Comparison of ENCODE assay signal across 27 cellular contexts in genomic region chr2:30778611-30779010, GRCh38. TPM values are rescaled to one million over a fixed set of nuclear protein-coding genes. Genes with fewer than 3 reads are reported as not detected.
DNase-seq lines count a peak whose midpoint lies in the region; ATAC-seq and TF ChIP-seq lines count a peak whose summit lies in the region.
"Had no signal": no experiment of that assay in that cellular context is flagged by ENCODE, and none has a peak within 500 bp of the region (broad histone marks: within the 10 kb centered on the region; RNA-seq: fewer than 3 reads in every experiment).

No MANE protein-coding gene starts in this region.

- H4K91ac ChIP-seq in neuronal stem cell (ENCODE audit: low read depth, low read length, poor library complexity) = no peak overlapping the region

- no peak for TF ChIP-seq EP300 in esophagus muscularis mucosa (IDR thresholded peaks at IDR 0.05)

- H3K9me3 ChIP-seq in esophagus muscularis mucosa (no peaks in the 10 kb centered on the region), neuronal stem cell (replicated peaks in 1 of 2; ENCODE audit: control insufficient read depth in 2 of 2, insufficient read depth in 1 of 2, low read depth in 1 of 2, low read length in 2 of 2) (no peaks in the 10 kb centered on the region)
- H3K9me3 ChIP-seq: A549, SJSA1 had no signal

- CTCF ChIA-PET in activated CD8-positive, alpha-beta memory T cell treated with anti-CD3 and anti-CD28 coated beads, Interleukin-2, amount 10 ng/mL, durations not matched to agents 7 days and 5 days (lab: Charles Lee) = no interaction called here

- H3K4me3 ChIP-seq in esophagus muscularis mucosa (no peak overlapping the region), neuronal stem cell (ENCODE audit: low read length in 2 of 2) (no peak overlapping the region)
- H3K4me3 ChIP-seq: A549, GM12878, SJSA1 had no signal

- no peaks in the 10 kb centered on the region for H3K9me3 Mint-ChIP-seq in activated CD8-positive, alpha-beta memory T cell treated with anti-CD3 and anti-CD28 coated beads, Interleukin-2, amount 10 ng/mL, durations not matched to agents 7 days and 5 days (ENCODE audit: low read depth)
- no peaks in the 10 kb centered on the region for H3K9me3 Mint-ChIP-seq in type B pancreatic cell
- H3K9me3 Mint-ChIP-seq: CD8-positive, alpha-beta memory T cell had no signal

- no peak overlapping the region for H3K14ac ChIP-seq in neuronal stem cell (ENCODE audit: low read length)

- no peak overlapping the region for H3K23ac ChIP-seq in neuronal stem cell (ENCODE audit: low read depth, low read length, poor library complexity)

- peaks cover 27% of the 10 kb centered on the region for H3K27me3 Mint-ChIP-seq in activated CD8-positive, alpha-beta memory T cell treated with anti-CD3 and anti-CD28 coated beads, Interleukin-2, amount 10 ng/mL, durations not matched to agents 7 days and 5 days
- H3K27me3 Mint-ChIP-seq in type B pancreatic cell = peaks cover 21% of the 10 kb centered on the region

- H3K4me1 ChIP-seq in esophagus muscularis mucosa (no peaks in the 10 kb centered on the region), neuronal stem cell (ENCODE audit: control insufficient read depth in 2 of 2, insufficient read depth in 1 of 2, low read depth in 1 of 2, low read length in 2 of 2) (no peaks in the 10 kb centered on the region)
- H3K4me1 ChIP-seq: A549, SJSA1 had no signal

- no peak overlapping the region for H2AK5ac ChIP-seq in neuronal stem cell (ENCODE audit: low read depth, low read length)

- TF ChIP-seq CTCF in esophagus muscularis mucosa (IDR thresholded peaks at IDR 0.05) (no peak), type B pancreatic cell (conservative IDR thresholded peaks at IDR 0.05) (no peak)

- H3K36me3 ChIP-seq in esophagus muscularis mucosa (no peaks in the 10 kb centered on the region), neuronal stem cell (replicated peaks in 1 of 2; ENCODE audit: control insufficient read depth in 2 of 2, insufficient read depth in 2 of 2, low read length in 2 of 2) (no peaks in the 10 kb centered on the region)
- H3K36me3 ChIP-seq: SJSA1 had no signal

- H2AFZ ChIP-seq in neuronal stem cell (ENCODE audit: low read length) = no peak overlapping the region

- H3K9ac ChIP-seq in neuronal stem cell (ENCODE audit: low read depth, low read length, poor library complexity) = no peak overlapping the region

- no peak for ATAC-seq in activated CD8-positive, alpha-beta memory T cell treated with anti-CD3 and anti-CD28 coated beads, Interleukin-2, amount 10 ng/mL, durations not matched to agents 7 days and 5 days
- no peak for ATAC-seq in HG02571 (IDR thresholded peaks at IDR 0.05; ENCODE audit: unreplicated experiment)
- ATAC-seq: GM12878 had no signal

- H2BK12ac ChIP-seq in neuronal stem cell (ENCODE audit: low read length) = no peak overlapping the region

- H3K4me1 Mint-ChIP-seq in activated CD8-positive, alpha-beta memory T cell treated with anti-CD3 and anti-CD28 coated beads, Interleukin-2, amount 10 ng/mL, durations not matched to agents 7 days and 5 days = no peaks in the 10 kb centered on the region
- H3K4me1 Mint-ChIP-seq in type B pancreatic cell (ENCODE audit: unreplicated experiment) = no peaks in the 10 kb centered on the region

- no peaks in the 10 kb centered on the region for H3K36me3 Mint-ChIP-seq in activated CD8-positive, alpha-beta memory T cell treated with anti-CD3 and anti-CD28 coated beads, Interleukin-2, amount 10 ng/mL, durations not matched to agents 7 days and 5 days
- H3K36me3 Mint-ChIP-seq in type B pancreatic cell = no peaks in the 10 kb centered on the region
- H3K36me3 Mint-ChIP-seq: CD8-positive, alpha-beta memory T cell had no signal

- no peak overlapping the region for H3K4me3 Mint-ChIP-seq in activated CD8-positive, alpha-beta memory T cell treated with anti-CD3 and anti-CD28 coated beads, Interleukin-2, amount 10 ng/mL, durations not matched to agents 7 days and 5 days
- H3K4me3 Mint-ChIP-seq in type B pancreatic cell = no peak overlapping the region
- H3K4me3 Mint-ChIP-seq: CD8-positive, alpha-beta memory T cell had no signal

- no peak for TF ChIP-seq POLR2A in esophagus muscularis mucosa (IDR thresholded peaks at IDR 0.05; ENCODE audit: low read depth)

- no peak overlapping the region for H2BK120ac ChIP-seq in neuronal stem cell (ENCODE audit: low read depth, low read length)

- H4K8ac ChIP-seq in neuronal stem cell (ENCODE audit: low read depth, low read length) = no peak overlapping the region

- no peak overlapping the region for H3K27ac Mint-ChIP-seq in activated CD8-positive, alpha-beta memory T cell treated with anti-CD3 and anti-CD28 coated beads, Interleukin-2, amount 10 ng/mL, durations not matched to agents 7 days and 5 days
- no peak overlapping the region for H3K27ac Mint-ChIP-seq in type B pancreatic cell
- H3K27ac Mint-ChIP-seq: CD8-positive, alpha-beta memory T cell had no signal

- H3K18ac ChIP-seq in neuronal stem cell (ENCODE audit: low read length) = no peak overlapping the region

- intact Hi-C loops in esophagus muscularis mucosa (cut with DNase I) = no loop called here

- whole genome bisulfite sequencing in esophagus muscularis mucosa = 92% methylated on average over 11 of the region's 11 CpGs
- no CpG with 5 or more reads among the region's 11 CpGs for WGBS in neuronal stem cell (ENCODE audit: extremely low coverage in 2 of 2, insufficient read length in 2 of 2, insufficient replicate concordance in 1 of 2), 2 donors

- H3K27me3 ChIP-seq in esophagus muscularis mucosa (peaks cover 0 to 12% (median 0%) of the 10 kb centered on the region in 4 donors), neuronal stem cell (ENCODE audit: control insufficient read depth in 3 of 3, insufficient read depth in 3 of 3, low read depth in 1 of 3, low read length in 3 of 3) (peaks cover 0 to 6% (median 0%) of the 10 kb centered on the region in 3 experiments)

- H3K27ac ChIP-seq in esophagus muscularis mucosa (replicated peaks in 1 of 4) (no peak overlapping the region), neuronal stem cell (replicated peaks; ENCODE audit: low read length) (no peak overlapping the region)
- H3K27ac ChIP-seq: A549, C4-2B, SJSA1 had no signal

- no peak overlapping the region for H3K4me2 ChIP-seq in neuronal stem cell (ENCODE audit: insufficient read depth, low read length, poor library complexity, severe bottlenecking)
- H3K4me2 ChIP-seq: A549 had no signal

- no peak overlapping the region for H2BK15ac ChIP-seq in neuronal stem cell (ENCODE audit: low read length)

- peak; percentile 22 for DNase-seq in activated CD8-positive, alpha-beta memory T cell treated with anti-CD3 and anti-CD28 coated beads, Interleukin-2, amount 10 ng/mL, durations not matched to agents 7 days and 5 days
- peak; percentile 80 for DNase-seq in esophagus muscularis mucosa (ENCODE audit: extremely low spot score)
- no peak for DNase-seq in neuronal stem cell (ENCODE audit: low spot score)
- peak; percentile 58 for DNase-seq in type B pancreatic cell (ENCODE audit: extremely low spot score, unreplicated experiment)
- DNase-seq in AG08396 (ENCODE audit: low spot score) = no peak
- DNase-seq in stimulated activated CD4-positive, alpha-beta T cell treated with anti-CD3 and anti-CD28 coated beads, Interleukin-4, amount 100 ng/mL, for 4 hours = no peak
- DNase-seq: CD8-positive, alpha-beta memory T cell; DMS 273 treated with DMSO at 0.1 percent for 48 hours; DMS79; EL; GDM1; HCEC 1CT; IMR-90; KG1; MM.1S; NCI-H1694 treated with DMSO at 0.1 percent for 48 hours; NCI-H2081; NCI-H2227 treated with DMSO at 0.1 percent for 48 hours; NCI-H526 treated with DMSO at 0.1 percent for 48 hours; Right ventricle myocardium superior; RPMI8226 had no signal

- no peaks in the 10 kb centered on the region for H3K79me1 ChIP-seq in neuronal stem cell (ENCODE audit: low read depth, low read length)

- H3K4ac ChIP-seq in neuronal stem cell (ENCODE audit: low read length) = no peak overlapping the region

- peak overlapping the region; percentile 16 for H2BK5ac ChIP-seq in neuronal stem cell (ENCODE audit: low read length)

RNA-seq across cellular contexts. Expression of gene CAPN13, which starts 28.6 kb away (rescaled TPM):
- total RNA-seq in activated CD8-positive, alpha-beta memory T cell treated with anti-CD3 and anti-CD28 coated beads, Interleukin-2, amount 10 ng/mL, durations not matched to agents 7 days and 5 days = not detected
- total RNA-seq in esophagus muscularis mucosa (not detected), type B pancreatic cell (ENCODE audit: low replicate concordance) (3.3 and 4.9 TPM in 2 replicates)
- not detected for polyA plus RNA-seq in neuronal stem cell (2013, experiment 1 of 2)
- not detected for polyA plus RNA-seq in neuronal stem cell (2013, experiment 2 of 2)
- total RNA-seq: CD8-positive, alpha-beta memory T cell; IMR-90; NCI-H460; Right ventricle myocardium superior; SJSA1 had no signal
- polyA plus RNA-seq: CD8-positive, alpha-beta memory T cell; IMR-90 had no signal

Comparison
In these comparisons a context has a peak if more than half of its experiments do, and no peak if none do; other contexts are left out.
1. DNase-seq: peak in activated CD8-positive, alpha-beta memory T cell treated with anti-CD3 and anti-CD28 coated beads, Interleukin-2, amount 10 ng/mL, durations not matched to agents 7 days and 5 days (single experiment), esophagus muscularis mucosa (single experiment) and type B pancreatic cell (single experiment); none in neuronal stem cell (single experiment), AG08396 (single experiment) and stimulated activated CD4-positive, alpha-beta T cell treated with anti-CD3 and anti-CD28 coated beads, Interleukin-4, amount 100 ng/mL, for 4 hours (0 of 2).